In genomic region chr5:122111513-122111912, GRCh38 we compare ENCODE assay signal across 23 cellular contexts. TPM values are rescaled to one million over a fixed set of nuclear protein-coding genes. Genes with fewer than 3 reads are reported as not detected.
"Had no signal": no experiment of that assay in that cellular context is flagged by ENCODE, and none has a peak within 500 bp of the region (broad histone marks: within the 10 kb centered on the region; RNA-seq: fewer than 3 reads in every experiment).

No MANE protein-coding gene starts in this region.

- H3K27me3 ChIP-seq: adrenal gland, foreskin keratinocyte, ovary, transverse colon had no signal

- H3K36me3 Mint-ChIP-seq: activated naive CD4-positive, alpha-beta T cell treated with anti-CD3 and anti-CD28 coated beads, Interleukin-2, amount 50 U/mL, for 72 hours; natural killer cell; stimulated activated effector memory CD8-positive, alpha-beta T cell treated with anti-CD3 and anti-CD28 coated beads, Interleukin-12 subunit alpha, Interleukin-12 subunit beta, amount 100 ng/mL, for 72 hours had no signal

- H3K9me3 Mint-ChIP-seq: activated naive CD4-positive, alpha-beta T cell treated with anti-CD3 and anti-CD28 coated beads, Interleukin-2, amount 50 U/mL, for 72 hours; activated T-cell treated with anti-CD3 and anti-CD28 coated beads, Interleukin-2, amount 50 U/mL, for 24 hours; activated T-helper 17 cell treated with anti-CD3 and anti-CD28 coated beads, Interleukin-2, amount 50 U/mL, for 72 hours; endodermal cell; natural killer cell; stimulated activated effector memory CD8-positive, alpha-beta T cell treated with anti-CD3 and anti-CD28 coated beads, Interleukin-12 subunit alpha, Interleukin-12 subunit beta, amount 100 ng/mL, for 72 hours; stimulated activated naive CD8-positive, alpha-beta T cell treated with anti-CD3 and anti-CD28 coated beads, Interleukin-15, amount 100 ng/mL, for 72 hours had no signal

- H3K4me3 ChIP-seq: adrenal gland, left ventricle myocardium inferior, ovary, transverse colon had no signal

- H3K4me1 ChIP-seq: adrenal gland, foreskin keratinocyte, left ventricle myocardium inferior, transverse colon had no signal

- ATAC-seq: activated naive CD4-positive, alpha-beta T cell treated with anti-CD3 and anti-CD28 coated beads, Interleukin-2, amount 50 U/mL, for 72 hours; activated T-helper 17 cell treated with anti-CD3 and anti-CD28 coated beads, Interleukin-2, amount 50 U/mL, for 72 hours; natural killer cell; right cardiac atrium; stimulated activated effector memory CD8-positive, alpha-beta T cell treated with anti-CD3 and anti-CD28 coated beads, Interleukin-12 subunit alpha, Interleukin-12 subunit beta, amount 100 ng/mL, for 72 hours; stimulated activated naive CD8-positive, alpha-beta T cell treated with anti-CD3 and anti-CD28 coated beads, Interleukin-15, amount 100 ng/mL, for 72 hours had no signal

- DNase-seq: activated CD4-positive, alpha-beta T cell treated with anti-CD3 and anti-CD28 coated beads for 1 hour; activated CD8-positive, alpha-beta memory T cell treated with anti-CD3 and anti-CD28 coated beads for 24 hours; activated CD8-positive, alpha-beta memory T cell treated with anti-CD3 and anti-CD28 coated beads, Interleukin-2, amount 50 U/mL, for 4 hours; activated T-cell treated with anti-CD3 and anti-CD28 coated beads, Interleukin-2, amount 50 U/mL, for 24 hours; adrenal gland; cerebellar nuclear complex; cortex of kidney; endodermal cell; foreskin keratinocyte; kidney glomerular epithelial cell; left ventricle myocardium inferior; natural killer cell; ovary; right cardiac atrium; small intestine; stimulated activated CD4-positive, alpha-beta T cell treated with anti-CD3 and anti-CD28 coated beads, Interleukin-2, amount 100 ng/mL, for 24 hours; stimulated activated naive CD8-positive, alpha-beta T cell treated with anti-CD3 and anti-CD28 coated beads, Interleukin-15, amount 100 ng/mL, for 72 hours; T-helper 1 cell; transverse colon had no signal

- H3K4me3 Mint-ChIP-seq: activated T-cell treated with anti-CD3 and anti-CD28 coated beads, Interleukin-2, amount 50 U/mL, for 24 hours; activated T-helper 17 cell treated with anti-CD3 and anti-CD28 coated beads, Interleukin-2, amount 50 U/mL, for 72 hours; endodermal cell; natural killer cell; stimulated activated effector memory CD8-positive, alpha-beta T cell treated with anti-CD3 and anti-CD28 coated beads, Interleukin-12 subunit alpha, Interleukin-12 subunit beta, amount 100 ng/mL, for 72 hours; stimulated activated naive CD8-positive, alpha-beta T cell treated with anti-CD3 and anti-CD28 coated beads, Interleukin-15, amount 100 ng/mL, for 72 hours had no signal

- H3K9me3 ChIP-seq: adrenal gland, left ventricle myocardium inferior, ovary, transverse colon had no signal

- H3K4me1 Mint-ChIP-seq: activated T-helper 17 cell treated with anti-CD3 and anti-CD28 coated beads, Interleukin-2, amount 50 U/mL, for 72 hours; stimulated activated effector memory CD8-positive, alpha-beta T cell treated with anti-CD3 and anti-CD28 coated beads, Interleukin-12 subunit alpha, Interleukin-12 subunit beta, amount 100 ng/mL, for 72 hours; stimulated activated naive CD8-positive, alpha-beta T cell treated with anti-CD3 and anti-CD28 coated beads, Interleukin-15, amount 100 ng/mL, for 72 hours had no signal

- H3K36me3 ChIP-seq: adrenal gland, left ventricle myocardium inferior, ovary, transverse colon had no signal

- H3K27ac Mint-ChIP-seq: activated naive CD4-positive, alpha-beta T cell treated with anti-CD3 and anti-CD28 coated beads, Interleukin-2, amount 50 U/mL, for 72 hours; activated T-cell treated with anti-CD3 and anti-CD28 coated beads, Interleukin-2, amount 50 U/mL, for 24 hours; activated T-helper 17 cell treated with anti-CD3 and anti-CD28 coated beads, Interleukin-2, amount 50 U/mL, for 72 hours; endodermal cell; natural killer cell; stimulated activated effector memory CD8-positive, alpha-beta T cell treated with anti-CD3 and anti-CD28 coated beads, Interleukin-12 subunit alpha, Interleukin-12 subunit beta, amount 100 ng/mL, for 72 hours; stimulated activated naive CD8-positive, alpha-beta T cell treated with anti-CD3 and anti-CD28 coated beads, Interleukin-15, amount 100 ng/mL, for 72 hours had no signal

- H3K27ac ChIP-seq: adrenal gland, foreskin keratinocyte, left ventricle myocardium inferior, ovary, transverse colon had no signal

RNA-seq across cellular contexts. Expression of gene ZNF474, which starts 17.8 kb away (rescaled TPM):
- total RNA-seq: activated T-helper 17 cell treated with anti-CD3 and anti-CD28 coated beads, Interleukin-2, amount 50 U/mL, for 72 hours; foreskin keratinocyte; left ventricle myocardium inferior; lung microvascular endothelial cell; transverse colon had no signal
- polyA plus RNA-seq: foreskin keratinocyte, right cardiac atrium had no signal

RNA-seq across cellular contexts. Expression of gene LOX, which starts 33.5 kb away (rescaled TPM):
- total RNA-seq: activated T-helper 17 cell treated with anti-CD3 and anti-CD28 coated beads, Interleukin-2, amount 50 U/mL, for 72 hours had no signal
